In genomic region chr2:11343626-11344341, GRCh38 we compare ENCODE assay signal across 7 cellular contexts. TPM values are rescaled to one million over a fixed set of nuclear protein-coding genes. Genes with fewer than 3 reads are reported as not detected.
DNase-seq lines count a peak whose midpoint lies in the region; FAIRE-seq and TF ChIP-seq lines count a peak whose summit lies in the region.

No MANE protein-coding gene starts in this region.

- WGBS in liver, result under 1% methylated on average over 56 of the region's 56 CpGs

- H3K9me3 ChIP-seq in liver (ENCODE audit: control insufficient read depth in 4 of 4, low read length in 3 of 4), result no peaks in the 10 kb centered on the region

- peak overlapping the region; percentile 67 to 80 for H3K9ac ChIP-seq in liver (ENCODE audit: low read depth in 1 of 2, low read length in 2 of 2)

- peak in 1 of 2 donors; percentile 41 for TF ChIP-seq RAD21 in liver (IDR thresholded peaks at IDR 0.05)

- no peaks in the 10 kb centered on the region for H3K27me3 ChIP-seq in liver (ENCODE audit: control insufficient read depth in 4 of 4, insufficient read depth in 4 of 4, low read length in 3 of 4)

- DNase-seq in GM12865 (ENCODE audit: low read depth), result peak; percentile 60
- peak; percentile 29 for DNase-seq in H54 (ENCODE audit: insufficient read length, low spot score)
- DNase-seq in LoVo (ENCODE audit: low spot score), result peak; percentile 43
- DNase-seq in cerebellum (ENCODE audit: low spot score), result peak; percentile 52
- peak in 2 of 3 donors; percentile 3 to 9 for DNase-seq in stimulated activated CD4-positive, alpha-beta T cell treated with anti-CD3 and anti-CD28 coated beads, TNF-alpha, amount 100 ng/mL, for 1 hour (ENCODE audit: low read depth in 3 of 3, low spot score in 1 of 3)

- peaks cover 4 to 54% (median 33%) of the 10 kb centered on the region in 4 donors for H3K4me1 ChIP-seq in liver (ENCODE audit: control insufficient read depth in 4 of 4, insufficient read depth in 4 of 4, low read length in 3 of 4)

- H3K27ac ChIP-seq in VCaP (peak overlapping the region; percentile 100), liver (ENCODE audit: low read depth in 1 of 2, low read length in 2 of 2) (peak overlapping the region; percentile 95 to 97)

- no peak for TF ChIP-seq CTCF in GM12865 (IDR thresholded peaks at IDR 0.05; ENCODE audit: insufficient read depth, low read depth, low read length, missing control alignments)
- TF ChIP-seq CTCF in VCaP (conservative IDR thresholded peaks at IDR 0.05), result no peak
- no peak for TF ChIP-seq CTCF in liver (IDR thresholded peaks at IDR 0.05; ENCODE audit: low read depth, low read length, missing input control)

- peak; percentile 43 for FAIRE-seq in H54 (lab: Jason Lieb, UNC)

- peak overlapping the region; percentile 93 for H3K4me3 ChIP-seq in GM12865 (ENCODE audit: low read depth, low read length)
- H3K4me3 ChIP-seq in liver (ENCODE audit: low read depth in 1 of 3, low read length in 3 of 3), result peak overlapping the region; percentile 80 to 99 (median 96)

- peak; percentile 43 for TF ChIP-seq POLR2A in H54 (IDR thresholded peaks at IDR 0.05; ENCODE audit: low read depth, low read length)

- no peaks in the 10 kb centered on the region for H3K36me3 ChIP-seq in liver (ENCODE audit: control insufficient read depth in 4 of 4, insufficient read depth in 3 of 4, low read depth in 1 of 4, low read length in 3 of 4)

TF ChIP-seq in liver, 16 proteins besides CTCF, POLR2A, EP300 and RAD21:
- TF ChIP-seq JUND (IDR thresholded peaks at IDR 0.05) (no peak), EGR1 (IDR thresholded peaks at IDR 0.05; ENCODE audit: low read depth in 2 of 2) (no peak), TAF1 (conservative IDR thresholded peaks at IDR 0.05) (peak; percentile 48), REST (IDR thresholded peaks at IDR 0.05) (peak; percentile 66), NR2F2 (IDR thresholded peaks at IDR 0.05) (no peak)

RNA-seq across cellular contexts. Expression of gene ROCK2, which starts 0.7 kb away (rescaled TPM):
- 54.4 TPM for total RNA-seq in cerebellum
- 10 to 100 TPM; 16.1 to 31.0 TPM for total RNA-seq in liver
- polyA plus RNA-seq in liver, result 1 to 10 TPM; 5.3 to 8.3 TPM

Comparison
In these comparisons a context has a peak if more than half of its experiments do, and no peak if none do; other contexts are left out.
1. Peak in every context shown above with its lines: DNase-seq, H3K4me3 ChIP-seq and H3K27ac ChIP-seq.
2. DNase-seq: peak in every context shown above with its lines; median percentile 60 in GM12865; 52 in cerebellum; 43 in LoVo; 29 in H54; 6 in stimulated activated CD4-positive, alpha-beta T cell treated with anti-CD3 and anti-CD28 coated beads, TNF-alpha, amount 100 ng/mL, for 1 hour.